ENCODE assay signal across 8 cellular contexts in the genomic region with DNA sequence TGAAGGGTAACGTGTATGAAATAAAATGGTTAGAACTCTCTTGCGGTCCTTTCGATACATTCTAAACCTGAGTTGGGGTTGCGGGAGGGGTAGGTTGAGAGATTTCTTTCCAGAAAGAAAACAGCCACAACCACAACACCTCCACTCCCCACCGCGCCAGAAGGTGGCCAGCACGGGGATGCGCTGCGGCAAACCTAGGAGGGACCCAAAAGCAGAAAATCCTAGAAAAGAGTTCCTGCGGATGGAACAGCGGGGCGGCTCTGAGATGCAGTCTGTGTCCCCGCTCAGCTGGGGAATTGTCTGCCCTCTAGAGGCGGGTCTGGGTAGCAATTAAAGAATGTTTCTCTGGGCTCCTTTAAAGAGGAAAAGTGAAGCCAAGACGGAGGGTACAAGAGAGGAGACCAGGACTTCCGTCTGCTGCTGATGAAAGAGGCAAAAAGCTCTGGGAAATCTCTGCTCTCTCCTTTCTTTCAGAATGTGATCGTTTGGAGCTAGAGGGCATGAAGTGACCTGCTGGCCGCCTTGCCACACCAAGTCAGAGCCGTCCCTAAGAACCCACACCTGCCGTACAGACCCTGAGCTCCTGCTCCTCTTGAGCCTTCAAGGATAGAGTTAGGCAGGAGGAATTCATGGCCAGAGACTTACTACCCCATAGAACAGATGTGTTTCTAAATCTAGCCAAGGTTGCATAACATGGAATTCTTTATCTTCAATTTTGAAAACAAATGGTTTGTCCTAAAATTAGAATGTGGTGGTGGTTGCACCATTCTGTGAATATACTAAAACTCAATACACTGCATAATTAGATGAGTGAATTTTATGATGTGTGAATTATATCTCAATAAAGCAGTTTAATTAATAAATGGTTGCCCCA. TPM values are rescaled to one million over a fixed set of nuclear protein-coding genes. Genes with fewer than 3 reads are reported as not detected.
DNase-seq lines count a peak whose midpoint lies in the region; ATAC-seq, FAIRE-seq and TF ChIP-seq lines count a peak whose summit lies in the region.

No MANE protein-coding gene starts in this region.

- H3K27me3 ChIP-seq in adrenal gland (no peaks in the 10 kb centered on the region), small intestine (ENCODE audit: control insufficient read depth in 2 of 2, insufficient read depth in 2 of 2, low read length in 2 of 2) (peaks cover 0 to 6% of the 10 kb centered on the region in 2 donors)

- no peak for TF ChIP-seq POLR2A in adrenal gland (IDR thresholded peaks at IDR 0.05)

- WGBS in adrenal gland, 4 donors: 22 to 31% (median 24%) methylated on average over 16 to 20 of the region's 20 CpGs
- 23 to 25% (median 24%) methylated on average over 20 of the region's 20 CpGs for WGBS in small intestine, 3 donors

- H3K4me3 ChIP-seq in adrenal gland (peak overlapping the region in 1 of 4 donors; percentile 7), small intestine (ENCODE audit: low read depth in 1 of 2, low read length in 2 of 2) (peak overlapping the region in 1 of 2 donors; percentile 30)

- FAIRE-seq in small intestine (lab: Jason Lieb, UNC): no peak

- peak; percentile 40 to 71 (median 62) for TF ChIP-seq CTCF in adrenal gland (IDR thresholded peaks at IDR 0.05)

- H3K27ac ChIP-seq in adrenal gland (no peak overlapping the region), small intestine (ENCODE audit: low read depth in 1 of 2, low read length in 1 of 2) (no peak overlapping the region)

- ATAC-seq in GM21717 (IDR thresholded peaks at IDR 0.05; ENCODE audit: unreplicated experiment): peak; percentile 84

- H3K4me1 ChIP-seq in adrenal gland (replicated peaks in 1 of 2) (no peaks in the 10 kb centered on the region), small intestine (ENCODE audit: control insufficient read depth in 2 of 2, insufficient read depth in 1 of 2, low read depth in 1 of 2, low read length in 1 of 2) (no peaks in the 10 kb centered on the region)

- intact Hi-C loops in adrenal gland (cut with DNase I): loop anchor here in 1 of 2 donors (10.0 kb wide), 1 partner anchor 212 kb away; no protein-coding TSS in a partner anchor

- H3K9me3 ChIP-seq in adrenal gland (replicated peaks in 1 of 3): no peaks in the 10 kb centered on the region
- no peaks in the 10 kb centered on the region for H3K9me3 ChIP-seq in small intestine (ENCODE audit: control insufficient read depth, low read depth)

- DNase-seq in DMS53 treated with DMSO at 0.1 percent for 48 hours (lab: John Stamatoyannopoulos, UW; ENCODE audit: unreplicated experiment) (peak; percentile 55), KG1 (lab: John Stamatoyannopoulos, UW) (peak; percentile 24), T follicular helper cell (ENCODE audit: low read depth) (peak; percentile 50), adrenal gland (peak; percentile 30 to 69 (median 51)), iPS DF 19.7 (ENCODE audit: low read depth, low spot score) (peak; percentile 28), small intestine (peak; percentile 65), DMS153 treated with DMSO at 0.1 percent for 48 hours (lab: John Stamatoyannopoulos, UW; ENCODE audit: unreplicated experiment) (no peak)

- H3K36me3 ChIP-seq in adrenal gland (replicated peaks in 1 of 2) (no peaks in the 10 kb centered on the region), small intestine (ENCODE audit: control insufficient read depth in 2 of 2, insufficient read depth in 2 of 2, low read length in 2 of 2) (no peaks in the 10 kb centered on the region)

RNA-seq across cellular contexts. Expression of a gene that starts 46.5 kb away (rescaled TPM):
- 10 to 100 TPM; 22.9 to 37.7 (median 32.3) TPM for total RNA-seq in adrenal gland
- polyA plus RNA-seq in adrenal gland: 10 to 100 TPM; 60.4 to 84.7 (median 68.8) TPM
- polyA plus RNA-seq in small intestine: 100 to 1,000 TPM in 1 of 3 donors, 10 to 100 TPM in 2; 88.7 to 154 (median 88.9) TPM
